1 cellular context compared by ENCODE assay signal in the genomic region with DNA sequence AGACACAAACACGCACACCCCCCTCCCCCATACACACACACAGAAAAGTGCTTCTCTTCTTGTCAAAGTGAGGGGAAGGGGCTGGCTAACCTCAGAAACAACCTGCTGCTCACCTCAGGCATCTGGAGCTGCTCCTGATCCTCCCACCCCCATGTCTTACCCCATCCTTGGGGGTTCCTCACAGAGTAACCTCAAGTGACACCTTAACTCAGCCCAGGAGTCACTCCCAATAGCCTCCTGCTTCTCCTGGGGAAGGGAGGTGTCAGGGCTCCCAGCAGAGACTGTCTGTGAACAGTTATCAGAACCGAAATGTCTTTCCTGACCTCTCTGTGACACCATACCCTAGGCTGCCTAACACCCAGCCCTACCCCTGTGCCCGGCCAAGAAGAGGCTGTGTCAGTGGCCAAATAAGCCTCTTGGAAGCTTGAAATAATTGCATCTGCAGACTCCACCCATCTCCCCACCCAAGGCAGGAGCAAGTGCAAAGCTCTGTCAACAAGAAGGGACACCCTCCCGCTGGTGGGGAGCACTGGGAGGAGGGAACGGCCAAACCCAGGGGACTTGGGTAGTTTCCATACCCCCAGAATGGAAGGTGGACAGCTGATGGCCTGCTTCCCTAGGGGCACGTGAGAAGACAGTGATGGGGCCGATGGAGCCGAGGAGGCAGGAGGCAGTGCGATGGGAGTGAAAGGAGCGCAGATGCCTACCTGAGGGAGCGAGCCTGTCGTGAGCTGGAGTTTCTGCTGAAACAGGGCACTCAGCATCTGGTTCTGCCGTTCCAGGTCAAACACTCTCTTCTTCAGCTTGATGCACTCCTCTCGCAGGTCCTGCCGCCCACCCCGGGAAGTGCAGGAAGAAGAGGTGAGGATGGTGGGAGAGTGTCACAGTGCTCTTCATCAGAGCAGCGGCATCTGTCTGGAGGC.
TF ChIP-seq lines count a peak whose summit lies in the region.

No MANE protein-coding gene starts in this region.

TF ChIP-seq in IMR-90, 13 proteins besides CTCF, POLR2A, EP300 and RAD21:
- TF ChIP-seq FOS (IDR thresholded peaks at IDR 0.05; ENCODE audit: low read depth, low read length) (no peak), BHLHE40 (IDR thresholded peaks at IDR 0.05; ENCODE audit: low read depth, low read length) (no peak), CEBPB (IDR thresholded peaks at IDR 0.05; ENCODE audit: low read depth, low read length) (no peak), NFE2L2 (IDR thresholded peaks at IDR 0.05; ENCODE audit: low read depth, low read length) (no peak), MAZ (IDR thresholded peaks at IDR 0.05; ENCODE audit: borderline replicate concordance, low read depth, low read length) (no peak), MAFK (IDR thresholded peaks at IDR 0.05; ENCODE audit: low read depth, low read length) (no peak), RCOR1 (IDR thresholded peaks at IDR 0.05; ENCODE audit: insufficient replicate concordance, low read length) (no peak), RFX5 (IDR thresholded peaks at IDR 0.05; ENCODE audit: low read depth, low read length) (no peak), CHD1 (IDR thresholded peaks at IDR 0.05; ENCODE audit: low read depth, low read length) (no peak), MXI1 (IDR thresholded peaks at IDR 0.05; ENCODE audit: borderline replicate concordance, low read depth, low read length) (no peak)
- TF ChIP-seq, protein P1, sequence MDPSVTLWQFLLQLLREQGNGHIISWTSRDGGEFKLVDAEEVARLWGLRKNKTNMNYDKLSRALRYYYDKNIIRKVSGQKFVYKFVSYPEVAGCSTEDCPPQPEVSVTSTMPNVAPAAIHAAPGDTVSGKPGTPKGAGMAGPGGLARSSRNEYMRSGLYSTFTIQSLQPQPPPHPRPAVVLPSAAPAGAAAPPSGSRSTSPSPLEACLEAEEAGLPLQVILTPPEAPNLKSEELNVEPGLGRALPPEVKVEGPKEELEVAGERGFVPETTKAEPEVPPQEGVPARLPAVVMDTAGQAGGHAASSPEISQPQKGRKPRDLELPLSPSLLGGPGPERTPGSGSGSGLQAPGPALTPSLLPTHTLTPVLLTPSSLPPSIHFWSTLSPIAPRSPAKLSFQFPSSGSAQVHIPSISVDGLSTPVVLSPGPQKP (IDR thresholded peaks at IDR 0.05; ENCODE audit: borderline replicate concordance, low read depth, low read length) = no peak
- TF ChIP-seq, protein P2, sequence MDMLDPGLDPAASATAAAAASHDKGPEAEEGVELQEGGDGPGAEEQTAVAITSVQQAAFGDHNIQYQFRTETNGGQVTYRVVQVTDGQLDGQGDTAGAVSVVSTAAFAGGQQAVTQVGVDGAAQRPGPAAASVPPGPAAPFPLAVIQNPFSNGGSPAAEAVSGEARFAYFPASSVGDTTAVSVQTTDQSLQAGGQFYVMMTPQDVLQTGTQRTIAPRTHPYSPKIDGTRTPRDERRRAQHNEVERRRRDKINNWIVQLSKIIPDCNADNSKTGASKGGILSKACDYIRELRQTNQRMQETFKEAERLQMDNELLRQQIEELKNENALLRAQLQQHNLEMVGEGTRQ (IDR thresholded peaks at IDR 0.05; ENCODE audit: low read depth, low read length) = no peak
